Comparison of ENCODE assay signal across 12 cellular contexts in genomic region chr12:117105902-117106301, GRCh38. TPM values are rescaled to one million over a fixed set of nuclear protein-coding genes. Genes with fewer than 3 reads are reported as not detected.
DNase-seq lines count a peak whose midpoint lies in the region; ATAC-seq, FAIRE-seq and TF ChIP-seq lines count a peak whose summit lies in the region.
"Had no signal": no experiment of that assay in that cellular context is flagged by ENCODE, and none has a peak within 500 bp of the region (broad histone marks: within the 10 kb centered on the region; RNA-seq: fewer than 3 reads in every experiment).

No MANE protein-coding gene starts in this region.

- peak overlapping the region; percentile 17; the same call in 1 of the 2 replicates for H3K4me2 ChIP-seq in KMS-11

- H3K4me3 ChIP-seq in CD8-positive, alpha-beta memory T cell (ENCODE audit: low read length): no peak overlapping the region
- H3K4me3 ChIP-seq in KMS-11 (IDR thresholded peaks at IDR 0.05; ENCODE audit: insufficient read depth, low read depth, low read length) (no peak overlapping the region), endodermal cell (ENCODE audit: low read length) (no peak overlapping the region)
- H3K4me3 ChIP-seq in effector memory CD4-positive, alpha-beta T cell (ENCODE audit: insufficient read depth, low read depth, low read length, poor library complexity, severe bottlenecking): no peak overlapping the region
- H3K4me3 ChIP-seq: cardiac muscle cell had no signal

- H3K79me2 ChIP-seq in KMS-11 (ENCODE audit: insufficient read depth, low read depth): no peaks in the 10 kb centered on the region

- H3K27me3 Mint-ChIP-seq in CD8-positive, alpha-beta memory T cell: peaks cover 4 to 8% of the 10 kb centered on the region in 2 donors
- H3K27me3 Mint-ChIP-seq in WTC11 (ENCODE audit: low read depth) (no peaks in the 10 kb centered on the region; the same call in 1 of the 2 replicates), nephron progenitor cell (ENCODE audit: low read depth, poor library complexity) (peaks cover 29% of the 10 kb centered on the region), endodermal cell (ENCODE audit: insufficient read depth) (no peaks in the 10 kb centered on the region)

- H3K4me1 ChIP-seq in CD8-positive, alpha-beta memory T cell (ENCODE audit: insufficient read depth, low read length): no peaks in the 10 kb centered on the region
- peaks cover 35% of the 10 kb centered on the region for H3K4me1 ChIP-seq in KMS-11 (ENCODE audit: low read depth, poor library complexity, severe bottlenecking)
- no peaks in the 10 kb centered on the region for H3K4me1 ChIP-seq in effector memory CD4-positive, alpha-beta T cell (ENCODE audit: control insufficient read depth, insufficient read depth, low read length, poor library complexity, severe bottlenecking)
- peaks cover 2% of the 10 kb centered on the region for H3K4me1 ChIP-seq in endodermal cell (ENCODE audit: control insufficient read depth, insufficient read depth, low read length)

- no peak overlapping the region for H3K27ac ChIP-seq in CD8-positive, alpha-beta memory T cell (ENCODE audit: low read depth, low read length)
- H3K27ac ChIP-seq in KMS-11 (no peak overlapping the region), endodermal cell (ENCODE audit: low read depth, low read length) (no peak overlapping the region)
- H3K27ac ChIP-seq in effector memory CD4-positive, alpha-beta T cell (ENCODE audit: insufficient read depth, low read length, poor library complexity, severe bottlenecking): no peak overlapping the region
- H3K27ac ChIP-seq: cardiac muscle cell had no signal

- no peaks in the 10 kb centered on the region for H4K20me1 ChIP-seq in KMS-11 (ENCODE audit: insufficient read depth)

- H3K9ac ChIP-seq in KMS-11 (no peak overlapping the region), endodermal cell (ENCODE audit: extremely low read depth, low read length, poor library complexity, severe bottlenecking) (no peak overlapping the region)

- peak overlapping the region in 7 of 8 donors; percentile 43 to 91 (median 79) for H3K27ac Mint-ChIP-seq in CD8-positive, alpha-beta memory T cell
- 0 out of 2 replicates have a peak overlapping the region, but pooled peaks have one; percentile 28 for H3K27ac Mint-ChIP-seq in WTC11
- H3K27ac Mint-ChIP-seq in nephron progenitor cell: no peak overlapping the region
- H3K27ac Mint-ChIP-seq in endodermal cell: no peak overlapping the region

- no peak for ATAC-seq in WTC11
- no peak for ATAC-seq in GM21528 (IDR thresholded peaks at IDR 0.05; ENCODE audit: low FRiP score, unreplicated experiment)
- ATAC-seq: left ventricle myocardium superior had no signal

- H2AFZ ChIP-seq in KMS-11 (ENCODE audit: low read depth): no peak overlapping the region

- peak; percentile 6 to 75 (median 53) for DNase-seq in CD8-positive, alpha-beta memory T cell
- no peak for DNase-seq in WTC11 (ENCODE audit: low spot score)
- DNase-seq in effector memory CD4-positive, alpha-beta T cell: peak; percentile 42 to 68 (median 43)
- no peak for DNase-seq in nephron progenitor cell
- no peak for DNase-seq in RCC 7860 (ENCODE audit: low spot score)
- no peak for DNase-seq in endodermal cell
- DNase-seq: left ventricle myocardium superior had no signal

- WGBS in endodermal cell (ENCODE audit: insufficient coverage in 1 of 2, insufficient read length in 1 of 2), 2 experiments: 94 to 95% methylated on average over 12 of the region's 12 CpGs

- H3K4me1 Mint-ChIP-seq in CD8-positive, alpha-beta memory T cell: peaks cover 9 to 15% (median 11%) of the 10 kb centered on the region in 3 donors
- H3K4me1 Mint-ChIP-seq in WTC11 (0 out of 2 replicates have a peak, but pooled peaks cover 3% of the 10 kb centered on the region), nephron progenitor cell (peaks cover 8% of the 10 kb centered on the region), endodermal cell (peaks cover 22% of the 10 kb centered on the region)

- peak overlapping the region; percentile 2 to 69 (median 40) for H3K4me3 Mint-ChIP-seq in CD8-positive, alpha-beta memory T cell
- H3K4me3 Mint-ChIP-seq in WTC11: no peak overlapping the region
- no peak overlapping the region for H3K4me3 Mint-ChIP-seq in nephron progenitor cell
- no peak overlapping the region for H3K4me3 Mint-ChIP-seq in endodermal cell

- no peaks in the 10 kb centered on the region for H3K27me3 ChIP-seq in CD8-positive, alpha-beta memory T cell (ENCODE audit: insufficient read depth, low read length, poor library complexity, severe bottlenecking)
- no peaks in the 10 kb centered on the region for H3K27me3 ChIP-seq in KMS-11 (ENCODE audit: insufficient read depth, low read depth)
- no peaks in the 10 kb centered on the region for H3K27me3 ChIP-seq in effector memory CD4-positive, alpha-beta T cell (replicated peaks; ENCODE audit: control insufficient read depth, insufficient read depth, low read length, poor library complexity, severe bottlenecking)
- H3K27me3 ChIP-seq in endodermal cell (ENCODE audit: control insufficient read depth, insufficient read depth, low read length, poor library complexity, severe bottlenecking): no peaks in the 10 kb centered on the region
- H3K27me3 ChIP-seq: cardiac muscle cell had no signal

- FAIRE-seq in RCC 7860 (lab: Jason Lieb, UNC): no peak
- FAIRE-seq: GM12892 had no signal

- no peak for TF ChIP-seq CTCF in KMS-11 (conservative IDR thresholded peaks at IDR 0.05; ENCODE audit: low read depth, low read length)
- TF ChIP-seq CTCF in WTC11 (IDR thresholded peaks at IDR 0.05): no peak
- TF ChIP-seq CTCF in nephron progenitor cell (IDR thresholded peaks at IDR 0.05): no peak
- no peak for TF ChIP-seq CTCF in endodermal cell (conservative IDR thresholded peaks at IDR 0.05)

- POLR2A ChIA-PET in CD8-positive, alpha-beta memory T cell (lab: Charles Lee): interaction anchor here (0.6 kb wide), 1 partner anchor 21 kb away, joined by 3 read pairs; no protein-coding TSS in a partner anchor
- POLR2A ChIA-PET in WTC11 (lab: Charles Lee): no interaction called here

- CTCF ChIA-PET in CD8-positive, alpha-beta memory T cell (lab: Charles Lee): interaction anchor here (1.4 kb wide), 1 partner anchor 14 kb away, joined by 4 read pairs; no protein-coding TSS in a partner anchor
- CTCF ChIA-PET in WTC11 (lab: Charles Lee): interaction anchor here (1.0 to 1.2 kb wide), 3 partner anchors 12 to 50 kb away, joined by 3 read pairs; no protein-coding TSS in a partner anchor

- H3K36me3 ChIP-seq in CD8-positive, alpha-beta memory T cell (ENCODE audit: insufficient read depth, low read length): no peaks in the 10 kb centered on the region
- H3K36me3 ChIP-seq in KMS-11 (ENCODE audit: insufficient read depth) (no peaks in the 10 kb centered on the region), endodermal cell (ENCODE audit: control insufficient read depth, insufficient read depth, low read length) (no peaks in the 10 kb centered on the region)
- no peaks in the 10 kb centered on the region for H3K36me3 ChIP-seq in effector memory CD4-positive, alpha-beta T cell (ENCODE audit: control insufficient read depth, insufficient read depth, low read length)
- H3K36me3 ChIP-seq: cardiac muscle cell had no signal

- H3K36me3 Mint-ChIP-seq in CD8-positive, alpha-beta memory T cell: no peaks in the 10 kb centered on the region
- H3K36me3 Mint-ChIP-seq in WTC11 (no peaks in the 10 kb centered on the region), nephron progenitor cell (ENCODE audit: low read depth) (no peaks in the 10 kb centered on the region), endodermal cell (ENCODE audit: low read depth) (no peaks in the 10 kb centered on the region)

- H3K9me3 Mint-ChIP-seq in CD8-positive, alpha-beta memory T cell: no peaks in the 10 kb centered on the region
- H3K9me3 Mint-ChIP-seq in WTC11: peaks cover 6% of the 10 kb centered on the region
- no peaks in the 10 kb centered on the region for H3K9me3 Mint-ChIP-seq in nephron progenitor cell
- H3K9me3 Mint-ChIP-seq in endodermal cell: peaks cover 14% of the 10 kb centered on the region

- no peaks in the 10 kb centered on the region for H3K9me3 ChIP-seq in CD8-positive, alpha-beta memory T cell (ENCODE audit: low read length)
- H3K9me3 ChIP-seq in effector memory CD4-positive, alpha-beta T cell (ENCODE audit: control insufficient read depth, low read length): no peaks in the 10 kb centered on the region
- no peaks in the 10 kb centered on the region for H3K9me3 ChIP-seq in endodermal cell (ENCODE audit: control insufficient read depth, low read length)

TF ChIP-seq in WTC11, 78 proteins besides CTCF, POLR2A, EP300 and RAD21:
- TF ChIP-seq KAT7 (CRISPR knock-in tag; IDR thresholded peaks at IDR 0.05; ENCODE audit: borderline replicate concordance) (no peak), RELA (CRISPR knock-in tag; IDR thresholded peaks at IDR 0.05; ENCODE audit: borderline replicate concordance) (no peak), GABPB1 (CRISPR knock-in tag; IDR thresholded peaks at IDR 0.05) (peak; percentile 89)

RNA-seq across cellular contexts. Expression of gene TESC, which starts 6.7 kb away (rescaled TPM):
- total RNA-seq in CD8-positive, alpha-beta memory T cell: 10 to 100 TPM; 32.3 to 32.6 TPM
- polyA plus RNA-seq in CD8-positive, alpha-beta memory T cell: 22.8 TPM
- total RNA-seq in WTC11 (2021) (10.8 to 15.5 TPM (median 14.9 TPM) in 3 replicates), endodermal cell (10 to 100 TPM; 25.1 to 26.5 TPM)
- polyA plus RNA-seq in endodermal cell (2013, experiment 1 of 2): 7.3 TPM
- polyA plus RNA-seq in endodermal cell (2013, experiment 2 of 2): 8.3 TPM
- total RNA-seq: fibroblast of villous mesenchyme had no signal

Comparison
In these comparisons a context has a peak if more than half of its experiments do, and no peak if none do; other contexts are left out.
1. DNase-seq: peak in CD8-positive, alpha-beta memory T cell (5 of 5) and effector memory CD4-positive, alpha-beta T cell (3 of 3); none in WTC11 (single experiment), nephron progenitor cell (single experiment), RCC 7860 (single experiment) and endodermal cell (single experiment).
2. H3K27ac Mint-ChIP-seq: peak in CD8-positive, alpha-beta memory T cell (7 of 8) and WTC11 (single experiment); none in nephron progenitor cell (single experiment) and endodermal cell (single experiment).
3. H3K4me3 Mint-ChIP-seq: peak in CD8-positive, alpha-beta memory T cell (7 of 7); none in WTC11 (single experiment), nephron progenitor cell (single experiment) and endodermal cell (single experiment).